Comparison of ENCODE assay signal across 17 cellular contexts in the genomic region with DNA sequence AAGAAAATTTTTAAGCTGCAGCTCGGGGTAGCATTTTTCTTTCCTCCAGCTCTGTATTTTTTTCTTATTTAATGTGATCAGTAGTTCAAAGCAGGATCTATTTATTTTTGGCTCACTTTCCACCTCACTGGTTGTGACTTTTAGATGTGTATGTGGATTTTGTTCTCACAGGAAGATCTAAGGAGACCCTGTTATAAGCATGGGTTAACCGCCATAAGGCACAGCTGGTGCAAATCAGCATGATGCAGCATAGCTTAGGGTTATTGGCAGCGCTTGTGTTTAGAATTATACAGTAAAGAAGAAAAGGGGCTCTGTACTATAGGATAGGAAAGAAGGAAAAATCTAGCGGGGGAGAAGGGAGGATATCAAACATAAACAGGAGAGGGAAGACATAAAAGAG. TPM values are rescaled to one million over a fixed set of nuclear protein-coding genes. Genes with fewer than 3 reads are reported as not detected.
DNase-seq lines count a peak whose midpoint lies in the region; ATAC-seq and TF ChIP-seq lines count a peak whose summit lies in the region.
"Had no signal": no experiment of that assay in that cellular context is flagged by ENCODE, and none has a peak within 500 bp of the region (broad histone marks: within the 10 kb centered on the region; RNA-seq: fewer than 3 reads in every experiment).

No MANE protein-coding gene starts in this region.

- no peak overlapping the region for H3K4me3 ChIP-seq in neural progenitor cell

- H3K27me3 ChIP-seq in neural progenitor cell: no peaks in the 10 kb centered on the region

- H2AFZ ChIP-seq in neural progenitor cell (replicated peaks): no peak overlapping the region

- no peak overlapping the region for H3K4me3 Mint-ChIP-seq in neural progenitor cell
- no peak overlapping the region for H3K4me3 Mint-ChIP-seq in activated T-cell treated with anti-CD3 and anti-CD28 coated beads, Interleukin-2, amount 50 U/mL, for 72 hours
- H3K4me3 Mint-ChIP-seq: CD4-positive, CD25-positive, alpha-beta regulatory T cell had no signal

- no peaks in the 10 kb centered on the region for H3F3A ChIP-seq in neural progenitor cell (ENCODE audit: low read depth)

- H3K36me3 ChIP-seq in neural progenitor cell: no peaks in the 10 kb centered on the region

- H3K9ac ChIP-seq in neural progenitor cell: no peak overlapping the region

- H3K27me3 Mint-ChIP-seq in neural progenitor cell (ENCODE audit: insufficient read depth, low read depth): peaks cover 2% of the 10 kb centered on the region
- no peaks in the 10 kb centered on the region for H3K27me3 Mint-ChIP-seq in activated T-cell treated with anti-CD3 and anti-CD28 coated beads, Interleukin-2, amount 50 U/mL, for 72 hours (ENCODE audit: low read depth)

- H3K9me3 ChIP-seq in neural progenitor cell (ENCODE audit: low read depth): no peaks in the 10 kb centered on the region

- H3K79me2 ChIP-seq in neural progenitor cell (ENCODE audit: low read depth): no peaks in the 10 kb centered on the region

- peaks cover 26% of the 10 kb centered on the region for H3K9me3 Mint-ChIP-seq in neural progenitor cell
- H3K9me3 Mint-ChIP-seq in activated T-cell treated with anti-CD3 and anti-CD28 coated beads, Interleukin-2, amount 50 U/mL, for 72 hours: peaks cover 9% of the 10 kb centered on the region in 2 donors

- intact Hi-C loops in Right ventricle myocardium superior (cut with DNase I): no loop called here

- H3K4me1 ChIP-seq in neural progenitor cell: no peaks in the 10 kb centered on the region
- H3K4me1 ChIP-seq: Caco-2 had no signal

- DNase-seq in DMS 273 treated with DMSO at 0.1 percent for 48 hours (lab: John Stamatoyannopoulos, UW) (peak; percentile 53), NCI-H446 (lab: John Stamatoyannopoulos, UW) (peak; percentile 40 to 84), brain pericyte (ENCODE audit: low read depth, low spot score) (peak; percentile 20), neural progenitor cell (ENCODE audit: low spot score) (no peak), Right ventricle myocardium superior (no peak)
- DNase-seq in central memory CD4-positive, alpha-beta T cell: no peak
- DNase-seq in activated T-cell treated with anti-CD3 and anti-CD28 coated beads, Interleukin-2, amount 50 U/mL, for 72 hours: no peak
- DNase-seq: ACHN; AML-193; Caco-2; CD4-positive, CD25-positive, alpha-beta regulatory T cell; HCEC 1CT; KG1; NCI-H1048; NCI-H2107; NCI-H82 had no signal

- no peak overlapping the region for H3K4me2 ChIP-seq in neural progenitor cell

- peaks cover 12% of the 10 kb centered on the region for H3K36me3 Mint-ChIP-seq in neural progenitor cell
- peaks cover 4 to 16% of the 10 kb centered on the region in 2 donors for H3K36me3 Mint-ChIP-seq in activated T-cell treated with anti-CD3 and anti-CD28 coated beads, Interleukin-2, amount 50 U/mL, for 72 hours (ENCODE audit: insufficient read depth in 2 of 2)
- H3K36me3 Mint-ChIP-seq: CD4-positive, CD25-positive, alpha-beta regulatory T cell had no signal

- no peak for TF ChIP-seq CTCF in neural progenitor cell (IDR thresholded peaks at IDR 0.05)

- H3K27ac Mint-ChIP-seq in neural progenitor cell: peak overlapping the region; percentile 1
- no peak overlapping the region for H3K27ac Mint-ChIP-seq in activated T-cell treated with anti-CD3 and anti-CD28 coated beads, Interleukin-2, amount 50 U/mL, for 72 hours

- H3K4me1 Mint-ChIP-seq in neural progenitor cell: peaks cover 21% of the 10 kb centered on the region
- no peaks in the 10 kb centered on the region for H3K4me1 Mint-ChIP-seq in activated T-cell treated with anti-CD3 and anti-CD28 coated beads, Interleukin-2, amount 50 U/mL, for 72 hours (ENCODE audit: low read depth)
- H3K4me1 Mint-ChIP-seq: CD4-positive, CD25-positive, alpha-beta regulatory T cell had no signal

- no peaks in the 10 kb centered on the region for H4K20me1 ChIP-seq in neural progenitor cell (ENCODE audit: low read depth)

- no peak overlapping the region for H3K27ac ChIP-seq in neural progenitor cell

- no peak for ATAC-seq in Right ventricle myocardium superior (ENCODE audit: poor library complexity)
- no peak for ATAC-seq in HG03354 (IDR thresholded peaks at IDR 0.05; ENCODE audit: poor library complexity, severe bottlenecking, unreplicated experiment)
- ATAC-seq in activated T-cell treated with anti-CD3 and anti-CD28 coated beads, Interleukin-2, amount 50 U/mL, for 72 hours (replicated peaks in 1 of 2): no peak

RNA-seq across cellular contexts. Expression of a gene that starts 26.9 kb away (rescaled TPM):
- total RNA-seq in neural progenitor cell (ENCODE audit: low replicate concordance) (13.5 and 15.0 TPM in 2 replicates), Right ventricle myocardium superior (18.4 TPM)
- 1 to 10 TPM; 1.7 to 2.2 TPM for total RNA-seq in activated T-cell treated with anti-CD3 and anti-CD28 coated beads, Interleukin-2, amount 50 U/mL, for 72 hours

Comparison
In these comparisons a context has a peak if more than half of its experiments do, and no peak if none do; other contexts are left out.
1. DNase-seq: peak in DMS 273 treated with DMSO at 0.1 percent for 48 hours (single experiment), NCI-H446 (2 of 2) and brain pericyte (single experiment); none in neural progenitor cell (single experiment), Right ventricle myocardium superior (single experiment), central memory CD4-positive, alpha-beta T cell (single experiment) and activated T-cell treated with anti-CD3 and anti-CD28 coated beads, Interleukin-2, amount 50 U/mL, for 72 hours (0 of 2).